Comparison of ENCODE assay signal across 1 cellular context in the genomic region with DNA sequence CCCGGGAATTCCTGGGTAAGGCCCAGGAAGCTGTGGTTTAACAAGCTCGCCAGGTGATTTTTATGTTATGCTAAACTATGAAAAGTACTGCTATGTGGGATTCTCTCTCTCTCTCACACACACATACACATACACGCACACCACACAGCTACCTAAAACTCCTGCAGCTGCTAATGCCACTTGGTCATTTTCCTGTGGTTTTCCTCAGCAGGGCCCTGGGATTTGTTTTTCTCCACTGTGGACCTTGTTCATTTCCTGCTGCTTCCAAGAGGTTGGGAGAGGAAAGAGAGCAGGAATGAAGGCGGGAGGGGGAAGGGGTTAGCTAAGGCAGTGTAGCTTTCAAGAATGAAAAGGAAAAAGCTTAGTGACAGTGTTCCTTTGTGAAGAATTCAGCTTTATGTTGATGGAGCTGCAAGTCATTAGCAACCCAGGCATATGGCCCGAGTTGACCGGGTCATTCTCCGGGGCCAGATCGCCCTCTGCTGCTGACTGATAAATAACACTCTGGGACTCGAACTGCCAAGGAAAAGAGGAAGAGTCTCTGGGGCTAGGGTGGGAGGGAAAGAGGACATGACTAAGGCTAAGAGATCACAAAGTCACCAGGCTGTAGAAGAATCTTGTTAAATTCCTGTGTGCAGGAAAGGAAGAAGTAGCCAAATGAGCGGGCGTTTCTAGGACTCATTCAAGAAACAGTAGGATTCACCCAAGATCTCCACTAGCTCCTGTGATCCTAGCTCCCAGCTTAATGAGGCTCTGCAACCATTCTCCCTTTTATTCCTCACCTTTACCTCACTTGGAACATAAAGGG.
TF ChIP-seq lines count a peak whose summit lies in the region.

No MANE protein-coding gene starts in this region.

TF ChIP-seq in GM23338, 12 proteins besides CTCF, POLR2A, EP300 and RAD21 (continued from another document):
- TF ChIP-seq, protein P1, sequence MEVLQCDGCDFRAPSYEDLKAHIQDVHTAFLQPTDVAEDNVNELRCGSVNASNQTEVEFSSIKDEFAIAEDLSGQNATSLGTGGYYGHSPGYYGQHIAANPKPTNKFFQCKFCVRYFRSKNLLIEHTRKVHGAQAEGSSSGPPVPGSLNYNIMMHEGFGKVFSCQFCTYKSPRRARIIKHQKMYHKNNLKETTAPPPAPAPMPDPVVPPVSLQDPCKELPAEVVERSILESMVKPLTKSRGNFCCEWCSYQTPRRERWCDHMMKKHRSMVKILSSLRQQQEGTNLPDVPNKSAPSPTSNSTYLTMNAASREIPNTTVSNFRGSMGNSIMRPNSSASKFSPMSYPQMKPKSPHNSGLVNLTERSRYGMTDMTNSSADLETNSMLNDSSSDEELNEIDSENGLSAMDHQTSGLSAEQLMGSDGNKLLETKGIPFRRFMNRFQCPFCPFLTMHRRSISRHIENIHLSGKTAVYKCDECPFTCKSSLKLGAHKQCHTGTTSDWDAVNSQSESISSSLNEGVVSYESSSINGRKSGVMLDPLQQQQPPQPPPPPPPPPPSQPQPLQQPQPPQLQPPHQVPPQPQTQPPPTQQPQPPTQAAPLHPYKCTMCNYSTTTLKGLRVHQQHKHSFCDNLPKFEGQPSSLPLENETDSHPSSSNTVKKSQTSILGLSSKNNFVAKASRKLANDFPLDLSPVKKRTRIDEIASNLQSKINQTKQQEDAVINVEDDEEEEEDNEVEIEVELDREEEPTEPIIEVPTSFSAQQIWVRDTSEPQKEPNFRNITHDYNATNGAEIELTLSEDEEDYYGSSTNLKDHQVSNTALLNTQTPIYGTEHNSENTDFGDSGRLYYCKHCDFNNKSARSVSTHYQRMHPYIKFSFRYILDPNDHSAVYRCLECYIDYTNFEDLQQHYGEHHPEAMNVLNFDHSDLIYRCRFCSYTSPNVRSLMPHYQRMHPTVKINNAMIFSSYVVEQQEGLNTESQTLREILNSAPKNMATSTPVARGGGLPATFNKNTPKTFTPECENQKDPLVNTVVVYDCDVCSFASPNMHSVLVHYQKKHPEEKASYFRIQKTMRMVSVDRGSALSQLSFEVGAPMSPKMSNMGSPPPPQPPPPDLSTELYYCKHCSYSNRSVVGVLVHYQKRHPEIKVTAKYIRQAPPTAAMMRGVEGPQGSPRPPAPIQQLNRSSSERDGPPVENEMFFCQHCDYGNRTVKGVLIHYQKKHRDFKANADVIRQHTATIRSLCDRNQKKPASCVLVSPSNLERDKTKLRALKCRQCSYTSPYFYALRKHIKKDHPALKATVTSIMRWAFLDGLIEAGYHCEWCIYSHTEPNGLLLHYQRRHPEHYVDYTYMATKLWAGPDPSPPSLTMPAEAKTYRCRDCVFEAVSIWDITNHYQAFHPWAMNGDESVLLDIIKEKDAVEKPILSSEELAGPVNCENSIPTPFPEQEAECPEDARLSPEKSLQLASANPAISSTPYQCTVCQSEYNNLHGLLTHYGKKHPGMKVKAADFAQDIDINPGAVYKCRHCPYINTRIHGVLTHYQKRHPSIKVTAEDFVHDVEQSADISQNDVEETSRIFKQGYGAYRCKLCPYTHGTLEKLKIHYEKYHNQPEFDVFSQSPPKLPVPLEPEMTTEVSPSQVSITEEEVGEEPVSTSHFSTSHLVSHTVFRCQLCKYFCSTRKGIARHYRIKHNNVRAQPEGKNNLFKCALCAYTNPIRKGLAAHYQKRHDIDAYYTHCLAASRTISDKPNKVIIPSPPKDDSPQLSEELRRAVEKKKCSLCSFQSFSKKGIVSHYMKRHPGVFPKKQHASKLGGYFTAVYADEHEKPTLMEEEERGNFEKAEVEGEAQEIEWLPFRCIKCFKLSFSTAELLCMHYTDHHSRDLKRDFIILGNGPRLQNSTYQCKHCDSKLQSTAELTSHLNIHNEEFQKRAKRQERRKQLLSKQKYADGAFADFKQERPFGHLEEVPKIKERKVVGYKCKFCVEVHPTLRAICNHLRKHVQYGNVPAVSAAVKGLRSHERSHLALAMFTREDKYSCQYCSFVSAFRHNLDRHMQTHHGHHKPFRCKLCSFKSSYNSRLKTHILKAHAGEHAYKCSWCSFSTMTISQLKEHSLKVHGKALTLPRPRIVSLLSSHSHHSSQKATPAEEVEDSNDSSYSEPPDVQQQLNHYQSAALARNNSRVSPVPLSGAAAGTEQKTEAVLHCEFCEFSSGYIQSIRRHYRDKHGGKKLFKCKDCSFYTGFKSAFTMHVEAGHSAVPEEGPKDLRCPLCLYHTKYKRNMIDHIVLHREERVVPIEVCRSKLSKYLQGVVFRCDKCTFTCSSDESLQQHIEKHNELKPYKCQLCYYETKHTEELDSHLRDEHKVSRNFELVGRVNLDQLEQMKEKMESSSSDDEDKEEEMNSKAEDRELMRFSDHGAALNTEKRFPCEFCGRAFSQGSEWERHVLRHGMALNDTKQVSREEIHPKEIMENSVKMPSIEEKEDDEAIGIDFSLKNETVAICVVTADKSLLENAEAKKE (CRISPR knock-in tag; IDR thresholded peaks at IDR 0.05), result no peak
- TF ChIP-seq CREB1 (CRISPR knock-in tag; IDR thresholded peaks at IDR 0.05; ENCODE audit: low read depth) (no peak), ZNF114 (CRISPR knock-in tag; IDR thresholded peaks at IDR 0.05) (no peak), ZNF331 (CRISPR knock-in tag; IDR thresholded peaks at IDR 0.05; ENCODE audit: low read depth) (no peak), JUNB (IDR thresholded peaks at IDR 0.05; ENCODE audit: unreplicated experiment) (no peak)
- TF ChIP-seq, protein P2, sequence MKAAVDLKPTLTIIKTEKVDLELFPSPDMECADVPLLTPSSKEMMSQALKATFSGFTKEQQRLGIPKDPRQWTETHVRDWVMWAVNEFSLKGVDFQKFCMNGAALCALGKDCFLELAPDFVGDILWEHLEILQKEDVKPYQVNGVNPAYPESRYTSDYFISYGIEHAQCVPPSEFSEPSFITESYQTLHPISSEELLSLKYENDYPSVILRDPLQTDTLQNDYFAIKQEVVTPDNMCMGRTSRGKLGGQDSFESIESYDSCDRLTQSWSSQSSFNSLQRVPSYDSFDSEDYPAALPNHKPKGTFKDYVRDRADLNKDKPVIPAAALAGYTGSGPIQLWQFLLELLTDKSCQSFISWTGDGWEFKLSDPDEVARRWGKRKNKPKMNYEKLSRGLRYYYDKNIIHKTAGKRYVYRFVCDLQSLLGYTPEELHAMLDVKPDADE (IDR thresholded peaks at IDR 0.05), result 0 out of 2 replicates have a peak, but pooled peaks have one; percentile 21
- TF ChIP-seq, protein P3, sequence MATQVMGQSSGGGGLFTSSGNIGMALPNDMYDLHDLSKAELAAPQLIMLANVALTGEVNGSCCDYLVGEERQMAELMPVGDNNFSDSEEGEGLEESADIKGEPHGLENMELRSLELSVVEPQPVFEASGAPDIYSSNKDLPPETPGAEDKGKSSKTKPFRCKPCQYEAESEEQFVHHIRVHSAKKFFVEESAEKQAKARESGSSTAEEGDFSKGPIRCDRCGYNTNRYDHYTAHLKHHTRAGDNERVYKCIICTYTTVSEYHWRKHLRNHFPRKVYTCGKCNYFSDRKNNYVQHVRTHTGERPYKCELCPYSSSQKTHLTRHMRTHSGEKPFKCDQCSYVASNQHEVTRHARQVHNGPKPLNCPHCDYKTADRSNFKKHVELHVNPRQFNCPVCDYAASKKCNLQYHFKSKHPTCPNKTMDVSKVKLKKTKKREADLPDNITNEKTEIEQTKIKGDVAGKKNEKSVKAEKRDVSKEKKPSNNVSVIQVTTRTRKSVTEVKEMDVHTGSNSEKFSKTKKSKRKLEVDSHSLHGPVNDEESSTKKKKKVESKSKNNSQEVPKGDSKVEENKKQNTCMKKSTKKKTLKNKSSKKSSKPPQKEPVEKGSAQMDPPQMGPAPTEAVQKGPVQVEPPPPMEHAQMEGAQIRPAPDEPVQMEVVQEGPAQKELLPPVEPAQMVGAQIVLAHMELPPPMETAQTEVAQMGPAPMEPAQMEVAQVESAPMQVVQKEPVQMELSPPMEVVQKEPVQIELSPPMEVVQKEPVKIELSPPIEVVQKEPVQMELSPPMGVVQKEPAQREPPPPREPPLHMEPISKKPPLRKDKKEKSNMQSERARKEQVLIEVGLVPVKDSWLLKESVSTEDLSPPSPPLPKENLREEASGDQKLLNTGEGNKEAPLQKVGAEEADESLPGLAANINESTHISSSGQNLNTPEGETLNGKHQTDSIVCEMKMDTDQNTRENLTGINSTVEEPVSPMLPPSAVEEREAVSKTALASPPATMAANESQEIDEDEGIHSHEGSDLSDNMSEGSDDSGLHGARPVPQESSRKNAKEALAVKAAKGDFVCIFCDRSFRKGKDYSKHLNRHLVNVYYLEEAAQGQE (IDR thresholded peaks at IDR 0.05; ENCODE audit: unreplicated experiment), result no peak
TF ChIP-seq in GM23338: peak in this region for 3.
